Comparison of ENCODE assay signal across 8 cellular contexts in the genomic region with DNA sequence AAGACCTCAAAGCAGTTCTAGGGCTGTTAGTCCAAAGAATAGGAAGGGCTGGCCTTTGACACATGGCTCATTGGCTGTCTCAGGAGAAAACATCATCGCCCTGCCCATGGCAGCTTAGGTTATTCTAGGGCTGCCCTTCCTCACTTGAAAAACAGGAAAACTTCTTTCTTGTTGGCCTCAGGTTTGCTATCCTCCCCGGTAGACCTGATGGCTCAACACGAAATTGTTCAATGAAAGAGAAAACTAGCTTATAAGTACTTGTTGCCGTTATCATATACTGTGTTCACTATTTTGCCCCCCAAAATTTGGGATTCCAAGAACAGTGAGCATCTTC. TPM values are rescaled to one million over a fixed set of nuclear protein-coding genes. Genes with fewer than 3 reads are reported as not detected.
DNase-seq lines count a peak whose midpoint lies in the region; ATAC-seq and TF ChIP-seq lines count a peak whose summit lies in the region.

No MANE protein-coding gene starts in this region.

- H3K27ac Mint-ChIP-seq in activated T-cell treated with anti-CD3 and anti-CD28 coated beads, Interleukin-2, amount 50 U/mL, for 24 hours = peak overlapping the region; percentile 98
- H3K27ac Mint-ChIP-seq in brain = peak overlapping the region; percentile 97 to 100 (median 99)

- 14 to 20% methylated on average over 4 of the region's 4 CpGs for WGBS in lower leg skin, 2 donors
- 8 to 13% methylated on average over 4 of the region's 4 CpGs for WGBS in transverse colon (ENCODE audit: low coverage in 1 of 2), 2 donors

- H3K27ac ChIP-seq in transverse colon = peak overlapping the region; percentile 97 to 100 (median 100)

- H3K4me3 Mint-ChIP-seq in activated T-cell treated with anti-CD3 and anti-CD28 coated beads, Interleukin-2, amount 50 U/mL, for 24 hours = peak overlapping the region; percentile 93
- peak overlapping the region; percentile 89 to 99 (median 95) for H3K4me3 Mint-ChIP-seq in brain

- ATAC-seq in activated CD4-positive, CD25-positive, alpha-beta regulatory T cell treated with anti-CD3 and anti-CD28 coated beads, Interleukin-2, amount 50 U/mL, for 24 hours = no peak

- no peak for TF ChIP-seq POLR2A in lower leg skin (IDR thresholded peaks at IDR 0.05)
- TF ChIP-seq POLR2A in transverse colon (IDR thresholded peaks at IDR 0.05) = no peak

- peaks cover 25% of the 10 kb centered on the region for H3K4me1 Mint-ChIP-seq in activated T-cell treated with anti-CD3 and anti-CD28 coated beads, Interleukin-2, amount 50 U/mL, for 24 hours (ENCODE audit: low read depth)
- H3K4me1 Mint-ChIP-seq in brain = peaks cover 28% of the 10 kb centered on the region

- peaks cover 29% of the 10 kb centered on the region for H3K36me3 Mint-ChIP-seq in activated T-cell treated with anti-CD3 and anti-CD28 coated beads, Interleukin-2, amount 50 U/mL, for 24 hours (ENCODE audit: low read depth)
- H3K36me3 Mint-ChIP-seq in brain = peaks cover 1% of the 10 kb centered on the region

- intact Hi-C loops in lower leg skin (cut with DNase I; ENCODE audit: low total_unique reads) (no loop called here), transverse colon (cut with DNase I; ENCODE audit: low total_unique reads) (no loop called here)

- H3K4me3 ChIP-seq in lower leg skin (ENCODE audit: low read depth, poor library complexity, severe bottlenecking) (peak overlapping the region; percentile 34), transverse colon (peak overlapping the region; percentile 19 to 96 (median 82))

- TF ChIP-seq EP300 in transverse colon (IDR thresholded peaks at IDR 0.05; ENCODE audit: low read depth) = no peak

- no peaks in the 10 kb centered on the region for H3K9me3 Mint-ChIP-seq in activated T-cell treated with anti-CD3 and anti-CD28 coated beads, Interleukin-2, amount 50 U/mL, for 24 hours
- no peaks in the 10 kb centered on the region for H3K9me3 Mint-ChIP-seq in brain

- in situ Hi-C loops in transverse colon (cut with MboI; ENCODE audit: low pct_ligation_motif_present in 1 of 4, low pct_unique_long_range_greater_than_20kb in 1 of 4, low sequenced_read_pairs in 3 of 4) = loop anchor here in 1 of 4 donors (25.0 kb wide), 1 partner anchor 97 kb away; no protein-coding TSS in a partner anchor

- H3K9me3 ChIP-seq in transverse colon = no peaks in the 10 kb centered on the region

- no peaks in the 10 kb centered on the region for H3K27me3 Mint-ChIP-seq in activated T-cell treated with anti-CD3 and anti-CD28 coated beads, Interleukin-2, amount 50 U/mL, for 24 hours
- H3K27me3 Mint-ChIP-seq in brain = peaks cover 6% of the 10 kb centered on the region

- peaks cover 12 to 32% (median 20%) of the 10 kb centered on the region in 4 donors for H3K4me1 ChIP-seq in transverse colon

- no peaks in the 10 kb centered on the region for H3K27me3 ChIP-seq in transverse colon

- DNase-seq in activated T-cell treated with anti-CD3 and anti-CD28 coated beads, Interleukin-2, amount 50 U/mL, for 24 hours = no peak
- no peak for DNase-seq in activated T-cell treated with anti-CD3 and anti-CD28 coated beads for 4 hours
- no peak for DNase-seq in lower leg skin (ENCODE audit: low spot score in 2 of 2)
- DNase-seq in transverse colon = no peak
- no peak for DNase-seq in SHP77 treated with DMSO at 0.1 percent for 48 hours (lab: John Stamatoyannopoulos, UW)
- DNase-seq in stimulated activated CD4-positive, alpha-beta T cell treated with anti-CD3 and anti-CD28 coated beads, Interleukin-2, amount 100 ng/mL, for 24 hours = no peak

- TF ChIP-seq CTCF in brain (conservative IDR thresholded peaks at IDR 0.05) = peak; percentile 20 to 21
- no peak for TF ChIP-seq CTCF in lower leg skin (IDR thresholded peaks at IDR 0.05)
- peak in 1 of 5 experiments; percentile 1 for TF ChIP-seq CTCF in transverse colon (IDR thresholded peaks at IDR 0.05)

- H3K36me3 ChIP-seq in transverse colon = peaks cover 0 to 4% (median under 1%) of the 10 kb centered on the region in 4 donors

RNA-seq across cellular contexts. Expression of gene SLTM, which starts 0.6 kb away (rescaled TPM):
- polyA plus RNA-seq in brain (ENCODE audit: insufficient read depth, low read depth, low replicate concordance) = 23.1 TPM
- 100 to 1,000 TPM in 1 of 4 donors, 10 to 100 TPM in 3; 85.3 to 125 (median 93.3) TPM for total RNA-seq in lower leg skin
- 100 to 1,000 TPM in 3 of 4 donors, 10 to 100 TPM in 1; 91.9 to 447 (median 143) TPM for total RNA-seq in transverse colon

RNA-seq across cellular contexts. Expression of gene RNF111, which starts 53.4 kb away (rescaled TPM):
- 14.0 TPM for polyA plus RNA-seq in brain (ENCODE audit: insufficient read depth, low read depth, low replicate concordance)
- total RNA-seq in lower leg skin (10 to 100 TPM; 14.9 to 27.9 (median 22.6) TPM), transverse colon (10 to 100 TPM; 16.1 to 93.1 (median 25.3) TPM)

Comparison
In these comparisons a context has a peak if more than half of its experiments do, and no peak if none do; other contexts are left out.
1. CTCF ChIP-seq: peak in brain (2 of 2); none in lower leg skin (0 of 3).